In the genomic region with DNA sequence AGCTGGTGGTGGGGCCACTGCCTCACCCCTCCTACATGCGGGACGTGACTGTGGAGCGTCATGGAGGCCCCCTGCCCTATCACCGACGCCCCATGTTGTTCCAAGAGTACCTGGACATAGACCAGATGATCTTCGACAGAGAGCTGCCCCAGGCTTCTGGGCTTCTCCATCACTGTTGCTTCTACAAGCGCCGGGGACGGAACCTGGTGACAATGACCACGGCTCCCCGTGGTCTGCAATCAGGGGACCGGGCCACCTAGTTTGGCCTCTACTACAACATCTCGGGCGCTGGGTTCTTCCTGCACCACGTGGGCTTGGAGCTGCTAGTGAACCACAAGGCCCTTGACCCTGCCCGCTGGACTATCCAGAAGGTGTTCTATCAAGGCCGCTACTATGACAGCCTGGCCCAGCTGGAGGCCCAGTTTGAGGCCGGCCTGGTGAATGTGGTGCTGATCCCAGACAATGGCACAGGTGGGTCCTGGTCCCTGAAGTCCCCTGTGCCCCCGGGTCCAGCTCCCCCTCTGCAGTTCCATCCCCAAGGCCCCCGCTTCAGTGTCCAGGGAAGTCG, we compare ENCODE assay signal across 15 cellular contexts. TPM values are rescaled to one million over a fixed set of nuclear protein-coding genes. Genes with fewer than 3 reads are reported as not detected.
"Had no signal": no experiment of that assay in that cellular context is flagged by ENCODE, and none has a peak within 500 bp of the region (broad histone marks: within the 10 kb centered on the region; RNA-seq: fewer than 3 reads in every experiment).

No MANE protein-coding gene starts in this region.

RNA-seq across cellular contexts. Expression of a gene that starts 32.8 kb away (rescaled TPM):
- total RNA-seq: naive thymus-derived CD8-positive, alpha-beta T cell; natural killer cell treated with Interleukin-12 subunit alpha and Interleukin-12 subunit beta and Interleukin-15 and Interleukin-18, amount 100 ng/mL, for 72 hours; neural crest cell; omental fat pad; osteocyte; progenitor cell of endocrine pancreas; psoas muscle; renal cortical epithelial cell; right cardiac atrium; sciatic nerve; smooth muscle cell; spleen; suprapubic skin; ureter; vagina had no signal
- polyA plus RNA-seq: naive thymus-derived CD8-positive, alpha-beta T cell; right cardiac atrium; smooth muscle cell; spleen had no signal
